In the genomic region with DNA sequence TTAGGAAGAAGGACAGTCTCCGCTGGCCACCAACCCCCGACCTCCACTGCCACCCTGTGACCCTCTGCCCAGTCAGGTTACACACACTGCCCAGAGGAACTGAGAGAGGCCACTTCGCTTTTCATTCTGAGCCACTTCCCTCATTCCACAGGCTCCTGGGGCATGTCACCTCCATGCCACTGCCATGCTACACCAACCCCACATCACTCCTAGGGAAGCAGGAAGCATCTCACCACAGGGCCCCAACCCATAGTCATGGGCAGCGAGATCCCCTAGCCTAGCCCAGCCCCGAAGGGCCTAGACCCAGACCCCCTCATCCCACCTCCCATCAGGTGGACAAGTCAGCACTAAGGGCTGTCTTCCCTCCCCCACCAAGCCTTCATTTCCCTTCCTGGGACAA, we compare ENCODE assay signal across 12 cellular contexts. TPM values are rescaled to one million over a fixed set of nuclear protein-coding genes. Genes with fewer than 3 reads are reported as not detected.
A peak's percentile ranks its signal among the peaks of the same experiment; 100 is the strongest.
DNase-seq lines count a peak whose midpoint lies in the region; TF ChIP-seq lines count a peak whose summit lies in the region.
"Had no signal": no experiment of that assay in that cellular context is flagged by ENCODE, and none has a peak within 500 bp of the region (broad histone marks: within the 10 kb centered on the region; RNA-seq: fewer than 3 reads in every experiment).

No MANE protein-coding gene starts in this region.

- H3K4me3 ChIP-seq in Loucy (ENCODE audit: low read length, poor library complexity, severe bottlenecking) = peak overlapping the region; percentile 96
- peak overlapping the region; percentile 27 for H3K4me3 ChIP-seq in colonic mucosa

- no peaks in the 10 kb centered on the region for H3K9me3 Mint-ChIP-seq in Calu3 (ENCODE audit: low read depth, unreplicated experiment)
- no peaks in the 10 kb centered on the region for H3K9me3 Mint-ChIP-seq in endothelial cell (ENCODE audit: unreplicated experiment)

- H4K20me1 ChIP-seq in Loucy (ENCODE audit: insufficient read depth, low read length, poor library complexity, severe bottlenecking) = peaks cover 11% of the 10 kb centered on the region

- CTCF ChIA-PET in Calu3 (lab: Charles Lee) = interaction anchor here (1.0 to 5.8 kb wide), 3 partner anchors 17 to 34 kb away, joined by 3 to 25 read pairs (median 3); no protein-coding TSS in a partner anchor

- H3F3A ChIP-seq in Loucy (ENCODE audit: low read depth) = no peaks in the 10 kb centered on the region

- no peaks in the 10 kb centered on the region for H3K9me2 ChIP-seq in Loucy (replicated peaks; ENCODE audit: low read depth, low read length)

- H3K4me2 ChIP-seq in Loucy (ENCODE audit: low read depth, low read length, poor library complexity, severe bottlenecking) = peak overlapping the region; percentile 97

- TF ChIP-seq CTCF in Calu3 (IDR thresholded peaks at IDR 0.05; ENCODE audit: unreplicated experiment) = no peak
- TF ChIP-seq CTCF in Loucy (conservative IDR thresholded peaks at IDR 0.05; ENCODE audit: low read length) = no peak
- TF ChIP-seq CTCF in colonic mucosa (IDR thresholded peaks at IDR 0.05) = no peak
- TF ChIP-seq CTCF in endothelial cell (IDR thresholded peaks at IDR 0.05; ENCODE audit: unreplicated experiment) = no peak

- H3K4me3 Mint-ChIP-seq in Calu3 (ENCODE audit: low read depth, unreplicated experiment) = peak overlapping the region; percentile 63
- no peak overlapping the region for H3K4me3 Mint-ChIP-seq in endothelial cell (ENCODE audit: unreplicated experiment)

- H3K27me3 Mint-ChIP-seq in Calu3 (ENCODE audit: unreplicated experiment) = no peaks in the 10 kb centered on the region
- H3K27me3 Mint-ChIP-seq in endothelial cell (ENCODE audit: unreplicated experiment) = peaks cover 10% of the 10 kb centered on the region

- H3K27ac Mint-ChIP-seq in Calu3 (ENCODE audit: unreplicated experiment) = peak overlapping the region; percentile 18
- no peak overlapping the region for H3K27ac Mint-ChIP-seq in endothelial cell (ENCODE audit: unreplicated experiment)

- intact Hi-C loops in Calu3 (cut with micrococcal nuclease; ENCODE audit: unreplicated experiment) (no loop called here), colonic mucosa (cut with DNase I) (no loop called here), posterior vena cava (cut with DNase I) (no loop called here)

- H3K9me3 ChIP-seq in Loucy (ENCODE audit: insufficient read depth, low read depth, low read length) (no peaks in the 10 kb centered on the region), colonic mucosa (no peaks in the 10 kb centered on the region)

- H3K4me1 ChIP-seq in Loucy (ENCODE audit: insufficient read depth, low read length, poor library complexity, severe bottlenecking) = peaks cover 57% of the 10 kb centered on the region
- no peaks in the 10 kb centered on the region for H3K4me1 ChIP-seq in colonic mucosa

- H3K27ac ChIP-seq in colonic mucosa = no peak overlapping the region

- peak overlapping the region; percentile 45; the same call in 1 of the 2 replicates for H2AFZ ChIP-seq in Loucy (ENCODE audit: low read length)

- H3K27me3 ChIP-seq in Loucy (ENCODE audit: insufficient read depth, low read length, poor library complexity, severe bottlenecking) (no peaks in the 10 kb centered on the region), colonic mucosa (no peaks in the 10 kb centered on the region)

- peaks cover 57% of the 10 kb centered on the region for H3K79me2 ChIP-seq in Loucy (ENCODE audit: insufficient read depth, low read length)

- H3K9ac ChIP-seq in Loucy (ENCODE audit: low read depth, low read length, poor library complexity, severe bottlenecking) (peak overlapping the region; percentile 98), colonic mucosa (ENCODE audit: low read depth in 2 of 2, low read length in 2 of 2) (peak overlapping the region in 1 of 2 donors; percentile 31)

- no TSS peak for BruUV-seq in Calu3 (replicated peaks; lab: Mats Ljungman, UMichigan)

- DNase-seq in Calu3 (no peak), colonic mucosa (no peak), posterior vena cava (ENCODE audit: low spot score) (peak; percentile 41), endothelial cell (ENCODE audit: low spot score) (no peak), activated gamma-delta T cell treated with Interleukin-2 at 50 U/mL for 16 hours (no peak), NCI-H446 (lab: John Stamatoyannopoulos, UW) (no peak)
- DNase-seq in central memory CD4-positive, alpha-beta T cell = no peak
- DNase-seq: DMS79 treated with DMSO at 0.1 percent for 48 hours, erythroblast, NCI-H1417 treated with DMSO at 0.1 percent for 48 hours, occipital lobe had no signal

- peaks cover 17% of the 10 kb centered on the region for H3K4me1 Mint-ChIP-seq in Calu3 (ENCODE audit: low read depth, unreplicated experiment)
- H3K4me1 Mint-ChIP-seq in endothelial cell (ENCODE audit: unreplicated experiment) = peaks cover 38% of the 10 kb centered on the region

- H3K36me3 Mint-ChIP-seq in Calu3 (ENCODE audit: insufficient read depth, unreplicated experiment) (peaks cover 12% of the 10 kb centered on the region), endothelial cell (ENCODE audit: low read depth, unreplicated experiment) (no peaks in the 10 kb centered on the region)

- peaks cover 15% of the 10 kb centered on the region; the same call in 1 of the 2 replicates for H3K36me3 ChIP-seq in Loucy (ENCODE audit: insufficient read depth, low read length)
- no peaks in the 10 kb centered on the region for H3K36me3 ChIP-seq in colonic mucosa

RNA-seq across cellular contexts. Expression of gene PLCB2, which starts 1.4 kb away (rescaled TPM):
- total RNA-seq in Calu3 (2022) = 37.3 and 43.1 TPM in 2 replicates
- total RNA-seq in colonic mucosa = 1 to 10 TPM; 5.7 to 9.5 TPM
- total RNA-seq in posterior vena cava = 10 to 100 TPM; 20.8 to 29.0 TPM
- total RNA-seq in endothelial cell (ENCODE audit: unreplicated experiment) = 71.3 TPM

RNA-seq across cellular contexts. Expression of gene INAFM2, which starts 17.1 kb away (rescaled TPM):
- total RNA-seq in Calu3 (2022) (14.3 and 16.6 TPM in 2 replicates), colonic mucosa (10 to 100 TPM; 10.8 to 28.6 TPM), posterior vena cava (10 to 100 TPM; 25.3 to 27.1 TPM), endothelial cell (ENCODE audit: unreplicated experiment) (17.7 TPM)

RNA-seq across cellular contexts. Expression of gene ANKRD63, which starts 23.5 kb away (rescaled TPM):
- total RNA-seq in Calu3 (2022) (0.56 TPM in 1 of 2 replicates, not detected in the other), colonic mucosa (not detected), posterior vena cava (not detected), endothelial cell (ENCODE audit: unreplicated experiment) (not detected)
- total RNA-seq: occipital lobe had no signal

RNA-seq across cellular contexts. Expression of gene CCDC9B, which starts 34.4 kb away (rescaled TPM):
- total RNA-seq in Calu3 (2022) = 85.6 and 102 TPM in 2 replicates
- 10 to 100 TPM; 13.1 to 28.7 TPM for total RNA-seq in colonic mucosa
- 10 to 100 TPM; 29.2 to 31.2 TPM for total RNA-seq in posterior vena cava
- 0.92 TPM for total RNA-seq in endothelial cell (ENCODE audit: unreplicated experiment)

RNA-seq across cellular contexts. Expression of gene PHGR1, which starts 44.5 kb away (rescaled TPM):
- total RNA-seq in Calu3 (2022) (not detected in 2 replicates), colonic mucosa (1,000 to 10,000 TPM; 1,442 to 2,028 TPM), posterior vena cava (not detected), endothelial cell (ENCODE audit: unreplicated experiment) (not detected)
- total RNA-seq: occipital lobe had no signal
